1 cellular context compared by ENCODE assay signal in the genomic region with DNA sequence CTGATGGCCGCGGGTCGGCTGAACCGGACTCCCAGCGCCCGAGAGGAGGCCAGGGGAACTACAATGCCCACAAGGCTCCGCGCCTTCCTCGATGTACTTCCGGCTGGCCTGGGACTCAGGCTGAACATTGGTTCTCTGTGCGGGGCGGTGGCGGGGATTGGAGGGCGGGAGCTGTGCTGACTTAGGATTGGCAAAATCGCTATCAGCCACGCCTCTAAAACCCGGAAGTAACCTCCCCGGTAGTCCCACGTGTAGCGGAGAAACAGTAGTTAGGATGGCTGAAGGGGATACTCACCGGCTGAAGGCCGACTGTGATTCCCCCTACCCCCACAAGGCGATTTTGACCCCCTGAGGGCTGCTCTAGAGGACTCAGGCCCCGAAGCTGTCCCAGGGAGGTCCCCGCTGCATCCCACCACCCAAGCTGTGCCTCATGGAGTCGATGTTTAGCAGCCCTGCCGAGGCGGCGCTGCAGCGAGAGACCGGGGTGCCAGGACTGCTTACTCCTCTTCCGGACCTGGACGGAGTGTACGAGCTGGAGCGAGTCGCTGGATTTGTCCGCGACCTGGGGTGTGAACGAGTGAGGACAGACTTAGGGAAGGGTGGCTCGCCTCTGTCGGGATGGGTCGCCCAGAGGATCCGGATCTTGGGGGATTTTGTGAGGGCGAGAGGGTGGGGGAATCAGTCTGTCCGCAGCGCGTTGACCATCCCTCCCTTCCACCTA.
A peak's percentile ranks its signal among the peaks of the same experiment; 100 is the strongest.
TF ChIP-seq lines count a peak whose summit lies in the region.

Gene DPH2, plus strand, starts transcription at position 265 of the 721 bp plus-strand sequence. Its CDS starts 166 bp downstream, at position 431.

TF ChIP-seq in HepG2, 621 proteins besides CTCF, POLR2A, EP300 and RAD21 (continued from another document and continues in another):
- TF ChIP-seq, protein P1, sequence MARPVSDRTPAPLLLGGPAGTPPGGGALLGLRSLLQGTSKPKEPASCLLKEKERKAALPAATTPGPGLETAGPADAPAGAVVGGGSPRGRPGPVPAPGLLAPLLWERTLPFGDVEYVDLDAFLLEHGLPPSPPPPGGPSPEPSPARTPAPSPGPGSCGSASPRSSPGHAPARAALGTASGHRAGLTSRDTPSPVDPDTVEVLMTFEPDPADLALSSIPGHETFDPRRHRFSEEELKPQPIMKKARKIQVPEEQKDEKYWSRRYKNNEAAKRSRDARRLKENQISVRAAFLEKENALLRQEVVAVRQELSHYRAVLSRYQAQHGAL (CRISPR knock-in tag; IDR thresholded peaks at IDR 0.05; ENCODE audit: not compliant biosample characterization) = no peak
- TF ChIP-seq ARNT (IDR thresholded peaks at IDR 0.05) (no peak), HOXA3 (CRISPR knock-in tag; IDR thresholded peaks at IDR 0.05) (peak; percentile 40; the same call in 1 of the 2 replicates), MXD4 (CRISPR knock-in tag; IDR thresholded peaks at IDR 0.05) (peak; percentile 99), ZNF343 (CRISPR knock-in tag; IDR thresholded peaks at IDR 0.05) (no peak), ZNF879 (CRISPR knock-in tag; IDR thresholded peaks at IDR 0.05) (no peak), ZHX1 (CRISPR knock-in tag; IDR thresholded peaks at IDR 0.05; ENCODE audit: low read depth) (no peak), ZFY (CRISPR knock-in tag; IDR thresholded peaks at IDR 0.05) (peak; percentile 75), JARID2 (CRISPR knock-in tag; IDR thresholded peaks at IDR 0.05; ENCODE audit: insufficient replicate concordance) (no peak), POLR2G (IDR thresholded peaks at IDR 0.05; ENCODE audit: low read depth, low read length) (peak; percentile 77), SALL2 (CRISPR knock-in tag; IDR thresholded peaks at IDR 0.05) (0 out of 2 replicates have a peak, but pooled peaks have one; percentile 24), ZNF766 (CRISPR knock-in tag; IDR thresholded peaks at IDR 0.05; ENCODE audit: borderline replicate concordance) (no peak), HMG20A (CRISPR knock-in tag; IDR thresholded peaks at IDR 0.05; ENCODE audit: borderline replicate concordance) (no peak), SIN3A (IDR thresholded peaks at IDR 0.05; ENCODE audit: borderline replicate concordance, low read depth, low read length) (peak; percentile 99), XRCC5 (optimal IDR thresholded peaks at IDR 0.05; ENCODE audit: low read length) (peak; percentile 10), MEIS1 (CRISPR knock-in tag; IDR thresholded peaks at IDR 0.05; ENCODE audit: borderline replicate concordance) (no peak), GATAD1 (CRISPR knock-in tag; IDR thresholded peaks at IDR 0.05) (peak; percentile 90), MAZ (IDR thresholded peaks at IDR 0.05; ENCODE audit: borderline replicate concordance, low read depth, low read length) (no peak), MAZ (CRISPR knock-in tag; IDR thresholded peaks at IDR 0.05; ENCODE audit: low read depth) (0 out of 2 replicates have a peak, but pooled peaks have one; percentile 1), DNMT3B (CRISPR knock-in tag; conservative IDR thresholded peaks at IDR 0.05) (no peak), POGK (CRISPR knock-in tag; conservative IDR thresholded peaks at IDR 0.05) (0 out of 2 replicates have a peak, but pooled peaks have one; percentile 48), ZNF616 (CRISPR knock-in tag; IDR thresholded peaks at IDR 0.05; ENCODE audit: low read depth) (no peak), ARID4A (CRISPR knock-in tag; IDR thresholded peaks at IDR 0.05; ENCODE audit: borderline replicate concordance) (peak; percentile 97), ZKSCAN1 (IDR thresholded peaks at IDR 0.05; ENCODE audit: low read length) (no peak), NFYB (CRISPR knock-in tag; IDR thresholded peaks at IDR 0.05) (peak; percentile 89), PAXIP1 (CRISPR knock-in tag; conservative IDR thresholded peaks at IDR 0.05) (no peak), ZNF552 (CRISPR knock-in tag; IDR thresholded peaks at IDR 0.05; ENCODE audit: borderline replicate concordance) (no peak), SMARCC2 (IDR thresholded peaks at IDR 0.05) (no peak), GZF1 (CRISPR knock-in tag; IDR thresholded peaks at IDR 0.05) (no peak), ERF (CRISPR knock-in tag; IDR thresholded peaks at IDR 0.05) (peak; percentile 19; the same call in 1 of the 2 replicates), KDM2A (CRISPR knock-in tag; IDR thresholded peaks at IDR 0.05; ENCODE audit: borderline replicate concordance, low read depth) (peak; percentile 66; the same call in 1 of the 2 replicates), MYC (CRISPR knock-in tag; IDR thresholded peaks at IDR 0.05; ENCODE audit: borderline replicate concordance) (peak; percentile 86), ZNF674 (CRISPR knock-in tag; IDR thresholded peaks at IDR 0.05; ENCODE audit: low read depth) (no peak), ZNF124 (CRISPR knock-in tag; IDR thresholded peaks at IDR 0.05) (no peak), PHF20 (CRISPR knock-in tag; IDR thresholded peaks at IDR 0.05) (peak; percentile 75), ZNF724P (CRISPR knock-in tag; IDR thresholded peaks at IDR 0.05; ENCODE audit: borderline replicate concordance) (peak; percentile 45; the same call in 1 of the 2 replicates), ZNF230 (CRISPR knock-in tag; IDR thresholded peaks at IDR 0.05) (no peak)
- TF ChIP-seq, protein P2, sequence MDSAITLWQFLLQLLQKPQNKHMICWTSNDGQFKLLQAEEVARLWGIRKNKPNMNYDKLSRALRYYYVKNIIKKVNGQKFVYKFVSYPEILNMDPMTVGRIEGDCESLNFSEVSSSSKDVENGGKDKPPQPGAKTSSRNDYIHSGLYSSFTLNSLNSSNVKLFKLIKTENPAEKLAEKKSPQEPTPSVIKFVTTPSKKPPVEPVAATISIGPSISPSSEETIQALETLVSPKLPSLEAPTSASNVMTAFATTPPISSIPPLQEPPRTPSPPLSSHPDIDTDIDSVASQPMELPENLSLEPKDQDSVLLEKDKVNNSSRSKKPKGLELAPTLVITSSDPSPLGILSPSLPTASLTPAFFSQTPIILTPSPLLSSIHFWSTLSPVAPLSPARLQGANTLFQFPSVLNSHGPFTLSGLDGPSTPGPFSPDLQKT (CRISPR knock-in tag; IDR thresholded peaks at IDR 0.05; ENCODE audit: borderline replicate concordance) = no peak
- TF ChIP-seq, protein P3, sequence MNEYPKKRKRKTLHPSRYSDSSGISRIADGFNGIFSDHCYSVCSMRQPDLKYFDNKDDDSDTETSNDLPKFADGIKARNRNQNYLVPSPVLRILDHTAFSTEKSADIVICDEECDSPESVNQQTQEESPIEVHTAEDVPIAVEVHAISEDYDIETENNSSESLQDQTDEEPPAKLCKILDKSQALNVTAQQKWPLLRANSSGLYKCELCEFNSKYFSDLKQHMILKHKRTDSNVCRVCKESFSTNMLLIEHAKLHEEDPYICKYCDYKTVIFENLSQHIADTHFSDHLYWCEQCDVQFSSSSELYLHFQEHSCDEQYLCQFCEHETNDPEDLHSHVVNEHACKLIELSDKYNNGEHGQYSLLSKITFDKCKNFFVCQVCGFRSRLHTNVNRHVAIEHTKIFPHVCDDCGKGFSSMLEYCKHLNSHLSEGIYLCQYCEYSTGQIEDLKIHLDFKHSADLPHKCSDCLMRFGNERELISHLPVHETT (CRISPR knock-in tag; conservative IDR thresholded peaks at IDR 0.05) = no peak
- TF ChIP-seq, protein P4, sequence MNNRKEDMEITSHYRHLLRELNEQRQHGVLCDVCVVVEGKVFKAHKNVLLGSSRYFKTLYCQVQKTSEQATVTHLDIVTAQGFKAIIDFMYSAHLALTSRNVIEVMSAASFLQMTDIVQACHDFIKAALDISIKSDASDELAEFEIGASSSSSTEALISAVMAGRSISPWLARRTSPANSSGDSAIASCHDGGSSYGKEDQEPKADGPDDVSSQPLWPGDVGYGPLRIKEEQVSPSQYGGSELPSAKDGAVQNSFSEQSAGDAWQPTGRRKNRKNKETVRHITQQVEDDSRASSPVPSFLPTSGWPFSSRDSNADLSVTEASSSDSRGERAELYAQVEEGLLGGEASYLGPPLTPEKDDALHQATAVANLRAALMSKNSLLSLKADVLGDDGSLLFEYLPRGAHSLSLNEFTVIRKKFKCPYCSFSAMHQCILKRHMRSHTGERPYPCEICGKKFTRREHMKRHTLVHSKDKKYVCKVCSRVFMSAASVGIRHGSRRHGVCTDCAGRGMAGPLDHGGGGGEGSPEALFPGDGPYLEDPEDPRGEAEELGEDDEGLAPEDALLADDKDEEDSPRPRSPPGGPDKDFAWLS (CRISPR knock-in tag; IDR thresholded peaks at IDR 0.05; ENCODE audit: borderline replicate concordance) = no peak
- TF ChIP-seq, protein P5, sequence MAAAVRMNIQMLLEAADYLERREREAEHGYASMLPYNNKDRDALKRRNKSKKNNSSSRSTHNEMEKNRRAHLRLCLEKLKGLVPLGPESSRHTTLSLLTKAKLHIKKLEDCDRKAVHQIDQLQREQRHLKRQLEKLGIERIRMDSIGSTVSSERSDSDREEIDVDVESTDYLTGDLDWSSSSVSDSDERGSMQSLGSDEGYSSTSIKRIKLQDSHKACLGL (CRISPR knock-in tag; IDR thresholded peaks at IDR 0.05) = peak; percentile 90
